ENCODE assay signal across 1 cellular context in the genomic region with DNA sequence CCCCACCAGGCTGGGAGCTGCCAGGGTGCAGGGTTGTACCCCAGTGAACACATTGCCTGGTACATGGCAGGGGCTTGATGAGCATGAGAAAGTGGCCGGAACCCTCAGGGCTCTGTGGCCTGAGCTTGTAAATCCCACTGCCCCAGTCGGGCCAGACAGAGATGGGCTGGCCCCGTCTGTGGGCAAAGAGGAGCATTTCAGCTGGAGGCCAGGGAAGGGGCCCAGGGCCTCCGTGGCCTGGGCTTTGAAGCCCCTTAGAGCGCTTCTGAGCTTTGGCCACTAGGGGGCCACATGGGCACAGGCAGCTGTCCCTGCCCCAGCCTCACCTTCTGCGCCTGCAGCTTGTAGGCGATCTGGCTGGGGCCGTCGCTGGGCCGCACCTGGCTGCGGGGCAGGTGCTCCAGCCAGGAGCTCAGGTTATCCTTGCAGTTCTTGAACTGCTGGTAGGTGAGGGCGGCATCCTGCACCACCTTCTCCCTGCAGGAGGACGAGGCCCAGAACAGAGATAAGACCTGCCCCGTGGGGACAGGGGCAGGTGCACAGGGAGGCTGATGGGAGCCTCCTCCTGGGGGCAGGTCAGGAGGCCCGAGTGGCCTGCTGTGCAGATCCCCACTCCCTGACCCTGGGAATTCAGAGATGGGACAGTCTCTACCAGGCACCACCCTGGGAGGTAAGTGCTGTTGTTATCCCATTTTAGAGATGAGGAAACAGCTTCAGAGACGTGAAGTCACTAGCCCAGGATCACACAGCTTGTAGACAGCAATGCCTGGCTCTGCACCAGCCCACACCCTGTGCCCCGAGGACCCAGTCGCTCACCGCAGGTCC.
A peak's percentile ranks its signal among the peaks of the same experiment; 100 is the strongest.
TF ChIP-seq lines count a peak whose summit lies in the region.

No MANE protein-coding gene starts in this region.

TF ChIP-seq in HepG2, 621 proteins besides CTCF, POLR2A, EP300 and RAD21 (continued from another document and continues in another):
- TF ChIP-seq, protein P1, sequence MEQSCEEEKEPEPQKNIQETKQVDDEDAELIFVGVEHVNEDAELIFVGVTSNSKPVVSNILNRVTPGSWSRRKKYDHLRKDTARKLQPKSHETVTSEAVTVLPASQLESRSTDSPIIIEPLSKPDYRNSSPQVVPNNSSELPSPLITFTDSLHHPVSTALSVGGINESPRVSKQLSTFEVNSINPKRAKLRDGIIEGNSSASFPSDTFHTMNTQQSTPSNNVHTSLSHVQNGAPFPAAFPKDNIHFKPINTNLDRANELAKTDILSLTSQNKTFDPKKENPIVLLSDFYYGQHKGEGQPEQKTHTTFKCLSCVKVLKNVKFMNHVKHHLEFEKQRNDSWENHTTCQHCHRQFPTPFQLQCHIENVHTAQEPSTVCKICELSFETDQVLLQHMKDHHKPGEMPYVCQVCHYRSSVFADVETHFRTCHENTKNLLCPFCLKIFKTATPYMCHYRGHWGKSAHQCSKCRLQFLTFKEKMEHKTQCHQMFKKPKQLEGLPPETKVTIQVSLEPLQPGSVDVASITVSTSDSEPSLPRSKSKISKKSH (CRISPR knock-in tag; IDR thresholded peaks at IDR 0.05; ENCODE audit: borderline replicate concordance) = peak; percentile 90
- 0 out of 2 replicates have a peak, but pooled peaks have one; percentile 16 for TF ChIP-seq HMG20B (CRISPR knock-in tag; conservative IDR thresholded peaks at IDR 0.05)
- TF ChIP-seq, protein P2, sequence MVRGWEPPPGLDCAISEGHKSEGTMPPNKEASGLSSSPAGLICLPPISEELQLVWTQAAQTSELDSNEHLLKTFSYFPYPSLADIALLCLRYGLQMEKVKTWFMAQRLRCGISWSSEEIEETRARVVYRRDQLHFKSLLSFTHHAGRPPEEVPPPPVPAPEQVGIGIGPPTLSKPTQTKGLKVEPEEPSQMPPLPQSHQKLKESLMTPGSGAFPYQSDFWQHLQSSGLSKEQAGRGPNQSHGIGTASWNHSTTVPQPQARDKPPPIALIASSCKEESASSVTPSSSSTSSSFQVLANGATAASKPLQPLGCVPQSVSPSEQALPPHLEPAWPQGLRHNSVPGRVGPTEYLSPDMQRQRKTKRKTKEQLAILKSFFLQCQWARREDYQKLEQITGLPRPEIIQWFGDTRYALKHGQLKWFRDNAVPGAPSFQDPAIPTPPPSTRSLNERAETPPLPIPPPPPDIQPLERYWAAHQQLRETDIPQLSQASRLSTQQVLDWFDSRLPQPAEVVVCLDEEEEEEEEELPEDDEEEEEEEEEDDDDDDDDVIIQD (CRISPR knock-in tag; IDR thresholded peaks at IDR 0.05; ENCODE audit: low read depth) = no peak
- no peak for TF ChIP-seq DR1 (CRISPR knock-in tag; IDR thresholded peaks at IDR 0.05)
- TF ChIP-seq, protein P3, sequence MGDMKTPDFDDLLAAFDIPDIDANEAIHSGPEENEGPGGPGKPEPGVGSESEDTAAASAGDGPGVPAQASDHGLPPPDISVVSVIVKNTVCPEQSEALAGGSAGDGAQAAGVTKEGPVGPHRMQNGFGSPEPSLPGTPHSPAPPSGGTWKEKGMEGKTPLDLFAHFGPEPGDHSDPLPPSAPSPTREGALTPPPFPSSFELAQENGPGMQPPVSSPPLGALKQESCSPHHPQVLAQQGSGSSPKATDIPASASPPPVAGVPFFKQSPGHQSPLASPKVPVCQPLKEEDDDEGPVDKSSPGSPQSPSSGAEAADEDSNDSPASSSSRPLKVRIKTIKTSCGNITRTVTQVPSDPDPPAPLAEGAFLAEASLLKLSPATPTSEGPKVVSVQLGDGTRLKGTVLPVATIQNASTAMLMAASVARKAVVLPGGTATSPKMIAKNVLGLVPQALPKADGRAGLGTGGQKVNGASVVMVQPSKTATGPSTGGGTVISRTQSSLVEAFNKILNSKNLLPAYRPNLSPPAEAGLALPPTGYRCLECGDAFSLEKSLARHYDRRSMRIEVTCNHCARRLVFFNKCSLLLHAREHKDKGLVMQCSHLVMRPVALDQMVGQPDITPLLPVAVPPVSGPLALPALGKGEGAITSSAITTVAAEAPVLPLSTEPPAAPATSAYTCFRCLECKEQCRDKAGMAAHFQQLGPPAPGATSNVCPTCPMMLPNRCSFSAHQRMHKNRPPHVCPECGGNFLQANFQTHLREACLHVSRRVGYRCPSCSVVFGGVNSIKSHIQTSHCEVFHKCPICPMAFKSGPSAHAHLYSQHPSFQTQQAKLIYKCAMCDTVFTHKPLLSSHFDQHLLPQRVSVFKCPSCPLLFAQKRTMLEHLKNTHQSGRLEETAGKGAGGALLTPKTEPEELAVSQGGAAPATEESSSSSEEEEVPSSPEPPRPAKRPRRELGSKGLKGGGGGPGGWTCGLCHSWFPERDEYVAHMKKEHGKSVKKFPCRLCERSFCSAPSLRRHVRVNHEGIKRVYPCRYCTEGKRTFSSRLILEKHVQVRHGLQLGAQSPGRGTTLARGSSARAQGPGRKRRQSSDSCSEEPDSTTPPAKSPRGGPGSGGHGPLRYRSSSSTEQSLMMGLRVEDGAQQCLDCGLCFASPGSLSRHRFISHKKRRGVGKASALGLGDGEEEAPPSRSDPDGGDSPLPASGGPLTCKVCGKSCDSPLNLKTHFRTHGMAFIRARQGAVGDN (CRISPR knock-in tag; IDR thresholded peaks at IDR 0.05) = peak; percentile 68
- TF ChIP-seq, protein P4, sequence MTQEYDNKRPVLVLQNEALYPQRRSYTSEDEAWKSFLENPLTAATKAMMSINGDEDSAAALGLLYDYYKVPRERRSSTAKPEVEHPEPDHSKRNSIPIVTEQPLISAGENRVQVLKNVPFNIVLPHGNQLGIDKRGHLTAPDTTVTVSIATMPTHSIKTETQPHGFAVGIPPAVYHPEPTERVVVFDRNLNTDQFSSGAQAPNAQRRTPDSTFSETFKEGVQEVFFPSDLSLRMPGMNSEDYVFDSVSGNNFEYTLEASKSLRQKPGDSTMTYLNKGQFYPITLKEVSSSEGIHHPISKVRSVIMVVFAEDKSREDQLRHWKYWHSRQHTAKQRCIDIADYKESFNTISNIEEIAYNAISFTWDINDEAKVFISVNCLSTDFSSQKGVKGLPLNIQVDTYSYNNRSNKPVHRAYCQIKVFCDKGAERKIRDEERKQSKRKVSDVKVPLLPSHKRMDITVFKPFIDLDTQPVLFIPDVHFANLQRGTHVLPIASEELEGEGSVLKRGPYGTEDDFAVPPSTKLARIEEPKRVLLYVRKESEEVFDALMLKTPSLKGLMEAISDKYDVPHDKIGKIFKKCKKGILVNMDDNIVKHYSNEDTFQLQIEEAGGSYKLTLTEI (CRISPR knock-in tag; conservative IDR thresholded peaks at IDR 0.05) = no peak
- TF ChIP-seq ZNF33B (CRISPR knock-in tag; IDR thresholded peaks at IDR 0.05) = no peak
- TF ChIP-seq ZFP90 (CRISPR knock-in tag; IDR thresholded peaks at IDR 0.05; ENCODE audit: borderline replicate concordance) = no peak
- TF ChIP-seq ZNF713 (CRISPR knock-in tag; IDR thresholded peaks at IDR 0.05) = peak; percentile 74; the same call in 1 of the 2 replicates
- TF ChIP-seq ZKSCAN5 (CRISPR knock-in tag; IDR thresholded peaks at IDR 0.05) = no peak
- TF ChIP-seq CAMTA2 (CRISPR knock-in tag; IDR thresholded peaks at IDR 0.05; ENCODE audit: borderline replicate concordance) = peak; percentile 86; the same call in 1 of the 2 replicates
- TF ChIP-seq ZNF781 (CRISPR knock-in tag; IDR thresholded peaks at IDR 0.05; ENCODE audit: borderline replicate concordance, not compliant biosample characterization) = peak; percentile 48
- TF ChIP-seq ZNF329 (CRISPR knock-in tag; IDR thresholded peaks at IDR 0.05; ENCODE audit: low read depth) = 0 out of 2 replicates have a peak, but pooled peaks have one; percentile 55
- no peak for TF ChIP-seq ZKSCAN1 (IDR thresholded peaks at IDR 0.05; ENCODE audit: low read length)
- peak; percentile 67; the same call in 1 of the 2 replicates for TF ChIP-seq ZNF350 (CRISPR knock-in tag; IDR thresholded peaks at IDR 0.05; ENCODE audit: borderline replicate concordance, low read depth)
- TF ChIP-seq KLF13 (CRISPR knock-in tag; IDR thresholded peaks at IDR 0.05) = peak; percentile 49; the same call in 1 of the 2 replicates
- TF ChIP-seq, protein P5, sequence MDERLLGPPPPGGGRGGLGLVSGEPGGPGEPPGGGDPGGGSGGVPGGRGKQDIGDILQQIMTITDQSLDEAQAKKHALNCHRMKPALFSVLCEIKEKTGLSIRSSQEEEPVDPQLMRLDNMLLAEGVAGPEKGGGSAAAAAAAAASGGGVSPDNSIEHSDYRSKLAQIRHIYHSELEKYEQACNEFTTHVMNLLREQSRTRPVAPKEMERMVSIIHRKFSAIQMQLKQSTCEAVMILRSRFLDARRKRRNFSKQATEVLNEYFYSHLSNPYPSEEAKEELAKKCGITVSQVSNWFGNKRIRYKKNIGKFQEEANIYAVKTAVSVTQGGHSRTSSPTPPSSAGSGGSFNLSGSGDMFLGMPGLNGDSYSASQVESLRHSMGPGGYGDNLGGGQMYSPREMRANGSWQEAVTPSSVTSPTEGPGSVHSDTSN (CRISPR knock-in tag; IDR thresholded peaks at IDR 0.05) = no peak
- TF ChIP-seq, protein P6, sequence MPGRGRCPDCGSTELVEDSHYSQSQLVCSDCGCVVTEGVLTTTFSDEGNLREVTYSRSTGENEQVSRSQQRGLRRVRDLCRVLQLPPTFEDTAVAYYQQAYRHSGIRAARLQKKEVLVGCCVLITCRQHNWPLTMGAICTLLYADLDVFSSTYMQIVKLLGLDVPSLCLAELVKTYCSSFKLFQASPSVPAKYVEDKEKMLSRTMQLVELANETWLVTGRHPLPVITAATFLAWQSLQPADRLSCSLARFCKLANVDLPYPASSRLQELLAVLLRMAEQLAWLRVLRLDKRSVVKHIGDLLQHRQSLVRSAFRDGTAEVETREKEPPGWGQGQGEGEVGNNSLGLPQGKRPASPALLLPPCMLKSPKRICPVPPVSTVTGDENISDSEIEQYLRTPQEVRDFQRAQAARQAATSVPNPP (CRISPR knock-in tag; IDR thresholded peaks at IDR 0.05) = no peak
- peak; percentile 43; the same call in 1 of the 2 replicates for TF ChIP-seq ZNF44 (CRISPR knock-in tag; IDR thresholded peaks at IDR 0.05)
- TF ChIP-seq, protein P7, sequence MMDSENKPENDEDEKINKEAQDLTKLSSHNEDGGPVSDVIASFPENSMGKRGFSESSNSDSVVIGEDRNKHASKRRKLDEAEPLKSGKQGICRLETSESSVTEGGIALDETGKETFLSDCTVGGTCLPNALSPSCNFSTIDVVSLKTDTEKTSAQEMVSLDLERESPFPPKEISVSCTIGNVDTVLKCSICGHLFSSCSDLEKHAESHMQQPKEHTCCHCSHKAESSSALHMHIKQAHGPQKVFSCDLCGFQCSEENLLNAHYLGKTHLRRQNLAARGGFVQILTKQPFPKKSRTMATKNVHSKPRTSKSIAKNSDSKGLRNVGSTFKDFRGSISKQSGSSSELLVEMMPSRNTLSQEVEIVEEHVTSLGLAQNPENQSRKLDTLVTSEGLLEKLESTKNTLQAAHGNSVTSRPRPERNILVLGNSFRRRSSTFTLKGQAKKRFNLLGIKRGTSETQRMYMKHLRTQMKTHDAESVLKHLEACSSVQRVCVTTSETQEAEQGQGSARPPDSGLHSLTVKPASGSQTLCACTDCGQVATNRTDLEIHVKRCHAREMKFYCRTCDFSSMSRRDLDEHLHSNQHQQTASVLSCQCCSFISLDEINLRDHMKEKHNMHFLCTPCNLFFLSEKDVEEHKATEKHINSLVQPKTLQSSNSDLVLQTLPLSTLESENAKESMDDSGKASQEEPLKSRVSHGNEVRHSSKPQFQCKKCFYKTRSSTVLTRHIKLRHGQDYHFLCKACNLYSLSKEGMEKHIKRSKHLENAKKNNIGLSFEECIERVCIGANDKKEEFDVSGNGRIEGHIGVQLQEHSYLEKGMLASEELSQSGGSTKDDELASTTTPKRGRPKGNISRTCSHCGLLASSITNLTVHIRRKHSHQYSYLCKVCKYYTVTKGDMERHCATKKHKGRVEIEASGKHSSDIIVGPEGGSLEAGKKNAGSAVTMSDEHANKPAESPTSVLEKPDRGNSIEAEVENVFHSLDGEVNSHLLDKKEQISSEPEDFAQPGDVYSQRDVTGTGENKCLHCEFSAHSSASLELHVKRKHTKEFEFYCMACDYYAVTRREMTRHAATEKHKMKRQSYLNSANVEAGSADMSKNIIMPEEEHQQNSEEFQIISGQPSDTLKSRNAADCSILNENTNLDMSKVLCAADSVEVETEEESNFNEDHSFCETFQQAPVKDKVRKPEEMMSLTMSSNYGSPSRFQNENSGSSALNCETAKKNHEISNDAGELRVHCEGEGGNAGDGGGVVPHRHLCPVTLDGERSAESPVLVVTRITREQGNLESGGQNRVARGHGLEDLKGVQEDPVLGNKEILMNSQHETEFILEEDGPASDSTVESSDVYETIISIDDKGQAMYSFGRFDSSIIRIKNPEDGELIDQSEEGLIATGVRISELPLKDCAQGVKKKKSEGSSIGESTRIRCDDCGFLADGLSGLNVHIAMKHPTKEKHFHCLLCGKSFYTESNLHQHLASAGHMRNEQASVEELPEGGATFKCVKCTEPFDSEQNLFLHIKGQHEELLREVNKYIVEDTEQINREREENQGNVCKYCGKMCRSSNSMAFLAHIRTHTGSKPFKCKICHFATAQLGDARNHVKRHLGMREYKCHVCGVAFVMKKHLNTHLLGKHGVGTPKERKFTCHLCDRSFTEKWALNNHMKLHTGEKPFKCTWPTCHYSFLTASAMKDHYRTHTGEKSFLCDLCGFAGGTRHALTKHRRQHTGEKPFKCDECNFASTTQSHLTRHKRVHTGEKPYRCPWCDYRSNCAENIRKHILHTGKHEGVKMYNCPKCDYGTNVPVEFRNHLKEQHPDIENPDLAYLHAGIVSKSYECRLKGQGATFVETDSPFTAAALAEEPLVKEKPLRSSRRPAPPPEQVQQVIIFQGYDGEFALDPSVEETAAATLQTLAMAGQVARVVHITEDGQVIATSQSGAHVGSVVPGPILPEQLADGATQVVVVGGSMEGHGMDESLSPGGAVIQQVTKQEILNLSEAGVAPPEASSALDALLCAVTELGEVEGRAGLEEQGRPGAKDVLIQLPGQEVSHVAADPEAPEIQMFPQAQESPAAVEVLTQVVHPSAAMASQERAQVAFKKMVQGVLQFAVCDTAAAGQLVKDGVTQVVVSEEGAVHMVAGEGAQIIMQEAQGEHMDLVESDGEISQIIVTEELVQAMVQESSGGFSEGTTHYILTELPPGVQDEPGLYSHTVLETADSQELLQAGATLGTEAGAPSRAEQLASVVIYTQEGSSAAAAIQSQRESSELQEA (CRISPR knock-in tag; IDR thresholded peaks at IDR 0.05; ENCODE audit: not compliant biosample characterization) = peak; percentile 75
- 0 out of 2 replicates have a peak, but pooled peaks have one; percentile 59 for TF ChIP-seq ZNF839 (CRISPR knock-in tag; IDR thresholded peaks at IDR 0.05; ENCODE audit: borderline replicate concordance)
- no peak for TF ChIP-seq ZNF451 (CRISPR knock-in tag; IDR thresholded peaks at IDR 0.05)
- peak; percentile 16; the same call in 1 of the 2 replicates for TF ChIP-seq DNMT1 (CRISPR knock-in tag; IDR thresholded peaks at IDR 0.05)
